Comparison of ENCODE assay signal across 10 cellular contexts in the genomic region with DNA sequence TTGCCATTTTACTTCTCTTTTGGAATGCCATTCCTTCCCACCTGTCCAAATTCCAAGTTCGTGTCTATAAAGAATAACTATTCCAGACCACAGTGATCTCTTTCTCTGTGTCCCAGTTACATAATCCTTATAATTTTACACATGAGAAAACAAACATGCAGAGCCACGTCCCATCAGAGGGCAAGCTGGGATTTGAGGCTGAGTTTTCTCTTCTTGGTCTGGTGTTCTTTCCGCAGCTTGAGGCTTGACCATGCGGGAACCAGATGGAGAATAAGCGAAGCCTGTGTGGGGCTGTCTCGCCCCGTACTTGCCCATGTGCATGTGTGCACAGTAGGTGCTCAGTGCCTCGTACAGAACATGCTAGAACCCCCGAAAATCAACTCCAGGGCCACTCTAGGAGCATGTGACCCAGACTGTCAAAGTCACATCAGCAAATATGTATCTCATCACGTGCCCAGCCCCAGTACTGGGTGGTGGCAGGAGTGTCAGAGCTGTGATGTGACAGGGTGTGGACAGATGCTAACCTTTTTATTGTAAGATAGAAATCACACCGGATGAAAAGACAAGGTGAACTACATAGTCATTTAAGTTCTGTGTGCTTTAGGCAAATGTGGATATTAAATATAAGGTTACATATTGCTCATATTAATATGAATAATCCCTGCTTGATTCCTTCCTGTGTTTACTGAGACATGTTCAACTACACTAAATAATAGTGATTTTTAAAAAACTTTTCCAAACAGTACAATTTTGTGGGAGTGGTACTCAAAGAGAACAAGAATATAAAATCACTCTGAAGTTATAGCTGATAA.
DNase-seq lines count a peak whose midpoint lies in the region; ATAC-seq lines count a peak whose summit lies in the region.
"Had no signal": no experiment of that assay in that cellular context is flagged by ENCODE, and none has a peak within 500 bp of the region (broad histone marks: within the 10 kb centered on the region; RNA-seq: fewer than 3 reads in every experiment).

No MANE protein-coding gene starts in this region.

- H3K27me3 ChIP-seq in iPS-18a (ENCODE audit: control insufficient read depth, insufficient read depth, low read length): no peaks in the 10 kb centered on the region
- H3K27me3 ChIP-seq: pancreas had no signal

- H3K9me3 Mint-ChIP-seq in activated T-cell treated with anti-CD3 and anti-CD28 coated beads, Interleukin-2, amount 50 U/mL, for 24 hours: no peaks in the 10 kb centered on the region
- no peaks in the 10 kb centered on the region for H3K9me3 Mint-ChIP-seq in activated naive CD8-positive, alpha-beta T cell (ENCODE audit: low read depth)

- peaks cover 60% of the 10 kb centered on the region for H3K4me1 Mint-ChIP-seq in activated T-cell treated with anti-CD3 and anti-CD28 coated beads, Interleukin-2, amount 50 U/mL, for 24 hours (ENCODE audit: low read depth)
- H3K4me1 Mint-ChIP-seq in activated naive CD8-positive, alpha-beta T cell (ENCODE audit: low read depth): peaks cover 46% of the 10 kb centered on the region

- H3K27ac Mint-ChIP-seq in activated T-cell treated with anti-CD3 and anti-CD28 coated beads, Interleukin-2, amount 50 U/mL, for 24 hours: peak overlapping the region; percentile 82
- H3K27ac Mint-ChIP-seq in activated naive CD8-positive, alpha-beta T cell: peak overlapping the region; percentile 11

- H3K4me1 ChIP-seq in iPS-18a (ENCODE audit: control insufficient read depth, low read depth, low read length): peaks cover 25% of the 10 kb centered on the region

- H3K4me3 Mint-ChIP-seq in activated T-cell treated with anti-CD3 and anti-CD28 coated beads, Interleukin-2, amount 50 U/mL, for 24 hours: peak overlapping the region; percentile 90
- H3K4me3 Mint-ChIP-seq in activated naive CD8-positive, alpha-beta T cell: peak overlapping the region; percentile 88

- H3K4me3 ChIP-seq in iPS-18a (ENCODE audit: low read length): peak overlapping the region; percentile 86

- H3K27ac ChIP-seq in iPS-18a (ENCODE audit: low read length) (no peak overlapping the region), substantia nigra (ENCODE audit: low read depth, low read length, poor library complexity, severe bottlenecking) (peak overlapping the region; percentile 77)

- no peak for DNase-seq in activated T-cell treated with anti-CD3 and anti-CD28 coated beads, Interleukin-2, amount 50 U/mL, for 24 hours
- DNase-seq in activated T-cell treated with anti-CD3 and anti-CD28 coated beads, Interleukin-2, amount 50 U/mL, for 1 hour: no peak
- DNase-seq in substantia nigra (lab: John Stamatoyannopoulos, UW): peak in 7 of 49 donors; percentile 26 to 63 (median 38)
- DNase-seq in stimulated activated CD4-positive, alpha-beta T cell treated with anti-CD3 and anti-CD28 coated beads, Interleukin-12 subunit alpha, Interleukin-12 subunit beta, amount 100 ng/mL, for 4 hours: no peak
- DNase-seq in activated CD4-positive, alpha-beta T cell treated with anti-CD3 and anti-CD28 coated beads, Interleukin-2, amount 50 U/mL, for 48 hours: no peak
- DNase-seq: central memory CD4-positive, alpha-beta T cell; pancreas had no signal

- no peaks in the 10 kb centered on the region for H3K9me3 ChIP-seq in iPS-18a (ENCODE audit: control insufficient read depth, low read depth, low read length)
- H3K9me3 ChIP-seq: pancreas had no signal

- peaks cover 68% of the 10 kb centered on the region for H3K36me3 Mint-ChIP-seq in activated T-cell treated with anti-CD3 and anti-CD28 coated beads, Interleukin-2, amount 50 U/mL, for 24 hours (ENCODE audit: low read depth)
- peaks cover 7% of the 10 kb centered on the region for H3K36me3 Mint-ChIP-seq in activated naive CD8-positive, alpha-beta T cell

- H3K9ac ChIP-seq in iPS-18a (ENCODE audit: low read length): no peak overlapping the region

- no peak for ATAC-seq in HG03095 (IDR thresholded peaks at IDR 0.05; ENCODE audit: unreplicated experiment)
- ATAC-seq: pancreas had no signal

- no peaks in the 10 kb centered on the region for H3K27me3 Mint-ChIP-seq in activated T-cell treated with anti-CD3 and anti-CD28 coated beads, Interleukin-2, amount 50 U/mL, for 24 hours
- H3K27me3 Mint-ChIP-seq in activated naive CD8-positive, alpha-beta T cell: no peaks in the 10 kb centered on the region

- peaks cover 57% of the 10 kb centered on the region for H3K36me3 ChIP-seq in iPS-18a (ENCODE audit: control insufficient read depth, low read depth, low read length)
- H3K36me3 ChIP-seq: pancreas had no signal
